Comparison of ENCODE assay signal across 15 cellular contexts in genomic region chr13:99179460-99179859, GRCh38. TPM values are rescaled to one million over a fixed set of nuclear protein-coding genes. Genes with fewer than 3 reads are reported as not detected.
DNase-seq lines count a peak whose midpoint lies in the region; ATAC-seq lines count a peak whose summit lies in the region.
"Had no signal": no experiment of that assay in that cellular context is flagged by ENCODE, and none has a peak within 500 bp of the region (broad histone marks: within the 10 kb centered on the region; RNA-seq: fewer than 3 reads in every experiment).

No MANE protein-coding gene starts in this region.

- H3K4me1 Mint-ChIP-seq in T-helper 2 cell treated with Interferon-gamma antibody and Interleukin-4, amounts not matched to agents 5 μg/mL and 100 μg/mL, for 36 hours (ENCODE audit: low read depth): peaks cover 22% of the 10 kb centered on the region
- peaks cover 39 to 49% (median 42%) of the 10 kb centered on the region in 3 donors for H3K4me1 Mint-ChIP-seq in CD8-positive, alpha-beta memory T cell
- peaks cover 25% of the 10 kb centered on the region for H3K4me1 Mint-ChIP-seq in activated T-helper 17 cell treated with anti-CD3 and anti-CD28 coated beads, Interleukin-2, amount 50 U/mL, for 72 hours
- peaks cover 30 to 49% (median 45%) of the 10 kb centered on the region in 4 donors for H3K4me1 Mint-ChIP-seq in naive thymus-derived CD8-positive, alpha-beta T cell

- H3K27ac Mint-ChIP-seq in T-helper 2 cell treated with Interferon-gamma antibody and Interleukin-4, amounts not matched to agents 5 μg/mL and 100 μg/mL, for 36 hours: peak overlapping the region; percentile 20
- peak overlapping the region; percentile 2 to 92 (median 87) for H3K27ac Mint-ChIP-seq in CD8-positive, alpha-beta memory T cell
- H3K27ac Mint-ChIP-seq in activated T-helper 17 cell treated with anti-CD3 and anti-CD28 coated beads, Interleukin-2, amount 50 U/mL, for 72 hours: no peak overlapping the region
- H3K27ac Mint-ChIP-seq in naive thymus-derived CD8-positive, alpha-beta T cell: peak overlapping the region; percentile 81 to 93 (median 90)

- H3K36me3 ChIP-seq in CD8-positive, alpha-beta memory T cell (ENCODE audit: insufficient read depth, low read length): no peaks in the 10 kb centered on the region
- H3K36me3 ChIP-seq: HAP-1 had no signal

- no peaks in the 10 kb centered on the region for H3K27me3 ChIP-seq in CD8-positive, alpha-beta memory T cell (ENCODE audit: insufficient read depth, low read length, poor library complexity, severe bottlenecking)

- H3K4me1 ChIP-seq in CD8-positive, alpha-beta memory T cell (ENCODE audit: insufficient read depth, low read length): peaks cover 33% of the 10 kb centered on the region

- H3K27ac ChIP-seq in CD8-positive, alpha-beta memory T cell (ENCODE audit: low read depth, low read length): no peak overlapping the region
- H3K27ac ChIP-seq: 22Rv1 had no signal

- no peak overlapping the region for H3K4me3 Mint-ChIP-seq in T-helper 2 cell treated with Interferon-gamma antibody and Interleukin-4, amounts not matched to agents 5 μg/mL and 100 μg/mL, for 36 hours
- H3K4me3 Mint-ChIP-seq in CD8-positive, alpha-beta memory T cell: peak overlapping the region in 5 of 7 donors; percentile 28 to 76 (median 70)
- peak overlapping the region; percentile 32 for H3K4me3 Mint-ChIP-seq in activated T-helper 17 cell treated with anti-CD3 and anti-CD28 coated beads, Interleukin-2, amount 50 U/mL, for 72 hours
- peak overlapping the region; percentile 1 to 81 (median 66) for H3K4me3 Mint-ChIP-seq in naive thymus-derived CD8-positive, alpha-beta T cell

- no peak overlapping the region for H3K4me3 ChIP-seq in CD8-positive, alpha-beta memory T cell (ENCODE audit: low read length)
- H3K4me3 ChIP-seq: GM12878, HAP-1 had no signal

- CTCF ChIA-PET in CD8-positive, alpha-beta memory T cell (lab: Charles Lee): interaction anchor here (0.8 to 11.7 kb wide), 3 partner anchors 76 to 257 kb away, joined by 4 to 276 read pairs (median 4); no protein-coding TSS in a partner anchor

- H3K27me3 Mint-ChIP-seq in T-helper 2 cell treated with Interferon-gamma antibody and Interleukin-4, amounts not matched to agents 5 μg/mL and 100 μg/mL, for 36 hours (ENCODE audit: low read depth): peaks cover 1% of the 10 kb centered on the region
- no peaks in the 10 kb centered on the region for H3K27me3 Mint-ChIP-seq in CD8-positive, alpha-beta memory T cell
- no peaks in the 10 kb centered on the region for H3K27me3 Mint-ChIP-seq in activated T-helper 17 cell treated with anti-CD3 and anti-CD28 coated beads, Interleukin-2, amount 50 U/mL, for 72 hours
- no peaks in the 10 kb centered on the region for H3K27me3 Mint-ChIP-seq in naive thymus-derived CD8-positive, alpha-beta T cell

- H3K36me3 Mint-ChIP-seq in T-helper 2 cell treated with Interferon-gamma antibody and Interleukin-4, amounts not matched to agents 5 μg/mL and 100 μg/mL, for 36 hours (ENCODE audit: low read depth): peaks cover 4% of the 10 kb centered on the region
- H3K36me3 Mint-ChIP-seq in CD8-positive, alpha-beta memory T cell: peaks cover 0 to 3% (median 0%) of the 10 kb centered on the region in 3 donors
- no peaks in the 10 kb centered on the region for H3K36me3 Mint-ChIP-seq in activated T-helper 17 cell treated with anti-CD3 and anti-CD28 coated beads, Interleukin-2, amount 50 U/mL, for 72 hours (ENCODE audit: low read depth)
- peaks cover 0 to 14% (median 0%) of the 10 kb centered on the region in 3 donors for H3K36me3 Mint-ChIP-seq in naive thymus-derived CD8-positive, alpha-beta T cell

- POLR2A ChIA-PET in CD8-positive, alpha-beta memory T cell (lab: Charles Lee): interaction anchor here (0.6 kb wide), 1 partner anchor 227 kb away, joined by 5 read pairs; no protein-coding TSS in a partner anchor
- POLR2A ChIA-PET in naive thymus-derived CD8-positive, alpha-beta T cell (lab: Charles Lee): interaction anchor here (0.6 to 2.5 kb wide), 5 partner anchors 21 to 172 kb away, joined by 3 to 12 read pairs (median 3); partner anchors contain the start of gene UBAC2

- no peak for DNase-seq in T-helper 2 cell treated with Interferon-gamma antibody and Interleukin-4, amounts not matched to agents 5 μg/mL and 100 μg/mL, for 36 hours (ENCODE audit: low spot score)
- DNase-seq in T-helper 2 cell: no peak
- DNase-seq in CD8-positive, alpha-beta memory T cell: no peak
- no peak for DNase-seq in naive thymus-derived CD8-positive, alpha-beta T cell
- no peak for DNase-seq in stimulated activated naive CD4-positive, alpha-beta T cell treated with Interleukin-2 at 50 U/mL for 16 hours (lab: John Stamatoyannopoulos, UW)
- DNase-seq in putamen (ENCODE audit: low spot score): no peak
- no peak for DNase-seq in NCI-H1930 (lab: John Stamatoyannopoulos, UW)
- DNase-seq: C1 segment of cervical spinal cord, NCI-H2107, NCI-H446, PC-3 had no signal

- no peak for ATAC-seq in activated T-helper 17 cell treated with anti-CD3 and anti-CD28 coated beads, Interleukin-2, amount 50 U/mL, for 72 hours (replicated peaks)
- no peak for ATAC-seq in naive thymus-derived CD8-positive, alpha-beta T cell
- ATAC-seq: PC-3 had no signal

- H3K9me3 Mint-ChIP-seq in T-helper 2 cell treated with Interferon-gamma antibody and Interleukin-4, amounts not matched to agents 5 μg/mL and 100 μg/mL, for 36 hours: peaks cover 17% of the 10 kb centered on the region
- peaks cover 0 to 5% (median 3%) of the 10 kb centered on the region in 5 donors for H3K9me3 Mint-ChIP-seq in CD8-positive, alpha-beta memory T cell
- no peaks in the 10 kb centered on the region for H3K9me3 Mint-ChIP-seq in activated T-helper 17 cell treated with anti-CD3 and anti-CD28 coated beads, Interleukin-2, amount 50 U/mL, for 72 hours
- H3K9me3 Mint-ChIP-seq in naive thymus-derived CD8-positive, alpha-beta T cell: peaks cover 0 to 11% (median 0%) of the 10 kb centered on the region in 9 donors

- H3K9me3 ChIP-seq in CD8-positive, alpha-beta memory T cell (ENCODE audit: low read length): no peaks in the 10 kb centered on the region
- H3K9me3 ChIP-seq: HAP-1 had no signal

RNA-seq across cellular contexts. Expression of gene UBAC2, which starts 21.2 kb away (rescaled TPM):
- total RNA-seq in CD8-positive, alpha-beta memory T cell: 10 to 100 TPM; 62.3 to 63.7 TPM
- polyA plus RNA-seq in CD8-positive, alpha-beta memory T cell: 160 TPM
- 10 to 100 TPM; 39.0 to 46.1 TPM for total RNA-seq in activated T-helper 17 cell treated with anti-CD3 and anti-CD28 coated beads, Interleukin-2, amount 50 U/mL, for 72 hours
- 100 to 1,000 TPM; 105 to 108 TPM for total RNA-seq in naive thymus-derived CD8-positive, alpha-beta T cell
- polyA plus RNA-seq in naive thymus-derived CD8-positive, alpha-beta T cell: 100 to 1,000 TPM; 160 to 178 (median 173) TPM
